18 cellular contexts compared by ENCODE assay signal in genomic region chr6:107153061-107153460, GRCh38. TPM values are rescaled to one million over a fixed set of nuclear protein-coding genes. Genes with fewer than 3 reads are reported as not detected.
DNase-seq lines count a peak whose midpoint lies in the region; ATAC-seq and TF ChIP-seq lines count a peak whose summit lies in the region.
"Had no signal": no experiment of that assay in that cellular context is flagged by ENCODE, and none has a peak within 500 bp of the region (broad histone marks: within the 10 kb centered on the region; RNA-seq: fewer than 3 reads in every experiment).

No MANE protein-coding gene starts in this region.

- H3K4me3 ChIP-seq in astrocyte of the spinal cord (ENCODE audit: low read depth, low read length), result no peak overlapping the region
- H3K4me3 ChIP-seq in neural cell (ENCODE audit: low read length), result no peak overlapping the region
- H3K4me3 ChIP-seq: esophagus muscularis mucosa, lower lobe of right lung, neural progenitor cell had no signal

- TF ChIP-seq CTCF in astrocyte of the spinal cord (IDR thresholded peaks at IDR 0.05; ENCODE audit: low read depth, low read length) (no peak), neural cell (IDR thresholded peaks at IDR 0.05; ENCODE audit: poor library complexity, severe bottlenecking) (no peak)

- no peaks in the 10 kb centered on the region for H3K79me2 ChIP-seq in neural cell (replicated peaks; ENCODE audit: insufficient read depth, low read length)

- no peak overlapping the region for H3K4me2 ChIP-seq in neural cell (ENCODE audit: low read length)
- H3K4me2 ChIP-seq: neural progenitor cell had no signal

- no peaks in the 10 kb centered on the region for H4K20me1 ChIP-seq in neural cell (ENCODE audit: insufficient read depth)

- ATAC-seq in Right ventricle myocardium inferior, result no peak
- no peak for ATAC-seq in GM18873 (IDR thresholded peaks at IDR 0.05; ENCODE audit: low FRiP score, unreplicated experiment)
- ATAC-seq: activated CD8-positive, alpha-beta memory T cell treated with anti-CD3 and anti-CD28 coated beads, Interleukin-2, amount 10 ng/mL, durations not matched to agents 7 days and 5 days; WTC11 had no signal

- no peaks in the 10 kb centered on the region for H3K9me3 ChIP-seq in neural cell (ENCODE audit: low read length)
- H3K9me3 ChIP-seq: esophagus muscularis mucosa, lower lobe of right lung had no signal

- no peaks in the 10 kb centered on the region for H3K27me3 ChIP-seq in neural cell (ENCODE audit: insufficient read depth, low read depth, low read length)
- H3K27me3 ChIP-seq: esophagus muscularis mucosa, neural progenitor cell had no signal

- no peak for TF ChIP-seq EP300 in neural cell (conservative IDR thresholded peaks at IDR 0.05; ENCODE audit: poor library complexity, severe bottlenecking)

- no peak overlapping the region for H3K9ac ChIP-seq in neural cell (ENCODE audit: low read length)
- H3K9ac ChIP-seq: neural progenitor cell had no signal

- intact Hi-C loops in Right ventricle myocardium inferior (cut with DNase I), result no loop called here

- H3K9me2 ChIP-seq in neural cell (ENCODE audit: insufficient read depth, low read length), result no peaks in the 10 kb centered on the region

- in situ Hi-C loops in astrocyte of the spinal cord (cut with HindIII; ENCODE audit: low sequenced_read_pairs), result no loop called here

- H3K27ac ChIP-seq in neural cell (ENCODE audit: low read length), result peak overlapping the region; percentile 88
- H3K27ac ChIP-seq: esophagus muscularis mucosa, neural progenitor cell had no signal

- H2AFZ ChIP-seq in neural cell (ENCODE audit: low read depth, low read length), result no peak overlapping the region
- H2AFZ ChIP-seq: neural progenitor cell had no signal

- no peak for TF ChIP-seq RAD21 in neural cell (conservative IDR thresholded peaks at IDR 0.05)

- H3F3A ChIP-seq in neural cell (ENCODE audit: insufficient read depth, low read length, poor library complexity, severe bottlenecking), result no peaks in the 10 kb centered on the region

- DNase-seq in H4 (ENCODE audit: low spot score) (peak; percentile 13), NCI-H2029 (lab: John Stamatoyannopoulos, UW) (peak; percentile 81), astrocyte of the spinal cord (ENCODE audit: low read depth, low spot score) (peak; percentile 56), Right ventricle myocardium inferior (ENCODE audit: missing footprints) (no peak)
- DNase-seq in effector CD8-positive, alpha-beta T cell (lab: John Stamatoyannopoulos, UW), result no peak
- no peak for DNase-seq in activated CD4-positive, alpha-beta T cell treated with anti-CD3 and anti-CD28 coated beads for 4 hours
- DNase-seq: activated CD8-positive, alpha-beta memory T cell treated with anti-CD3 and anti-CD28 coated beads, Interleukin-2, amount 10 ng/mL, durations not matched to agents 7 days and 5 days; activated naive CD4-positive, alpha-beta T cell treated with anti-CD3 and anti-CD28 coated beads, Interleukin-2, amount 10 ng/mL, durations not matched to agents 7 days and 5 days; H7; hypothalamus; lower lobe of right lung; OCI-M1; SW 1271 had no signal

- H3K36me3 ChIP-seq in neural cell (ENCODE audit: insufficient read depth, low read length), result no peaks in the 10 kb centered on the region
- H3K36me3 ChIP-seq: esophagus muscularis mucosa, lower lobe of right lung, neural progenitor cell had no signal

TF ChIP-seq in neural cell, 6 proteins besides CTCF, POLR2A, EP300 and RAD21:
- TF ChIP-seq POLR2AphosphoS5 (IDR thresholded peaks at IDR 0.05), result no peak
- TF ChIP-seq REST (IDR thresholded peaks at IDR 0.05; ENCODE audit: borderline replicate concordance), result no peak
- no peak for TF ChIP-seq EZH2 (IDR thresholded peaks at IDR 0.05; ENCODE audit: borderline replicate concordance, insufficient read depth, low read length, poor library complexity, severe bottlenecking)
- TF ChIP-seq TAF1 (IDR thresholded peaks at IDR 0.05; ENCODE audit: low read depth), result no peak
- no peak for TF ChIP-seq SMC3 (conservative IDR thresholded peaks at IDR 0.05; ENCODE audit: poor library complexity)
- no peak for TF ChIP-seq MXI1 (conservative IDR thresholded peaks at IDR 0.05; ENCODE audit: poor library complexity, severe bottlenecking)

RNA-seq across cellular contexts. Expression of gene BEND3, which starts 37.7 kb away (rescaled TPM):
- 2.1 and 2.9 TPM in 2 replicates for total RNA-seq in H4 (2014; rRNA removed; shearing (Covaris generic))
- polyA plus RNA-seq in neural cell, result 5.7 and 6.0 TPM in 2 replicates
- 17.3 and 17.7 TPM in 2 replicates for polyA minus RNA-seq in neural cell
- 1.6 TPM for total RNA-seq in Right ventricle myocardium inferior

Comparison
In these comparisons a context has a peak if more than half of its experiments do, and no peak if none do; other contexts are left out.
1. DNase-seq: peak in H4 (single experiment), NCI-H2029 (single experiment) and astrocyte of the spinal cord (single experiment); none in Right ventricle myocardium inferior (single experiment), effector CD8-positive, alpha-beta T cell (single experiment) and activated CD4-positive, alpha-beta T cell treated with anti-CD3 and anti-CD28 coated beads for 4 hours (0 of 2).